Comparison of ENCODE assay signal across 8 cellular contexts in the genomic region with DNA sequence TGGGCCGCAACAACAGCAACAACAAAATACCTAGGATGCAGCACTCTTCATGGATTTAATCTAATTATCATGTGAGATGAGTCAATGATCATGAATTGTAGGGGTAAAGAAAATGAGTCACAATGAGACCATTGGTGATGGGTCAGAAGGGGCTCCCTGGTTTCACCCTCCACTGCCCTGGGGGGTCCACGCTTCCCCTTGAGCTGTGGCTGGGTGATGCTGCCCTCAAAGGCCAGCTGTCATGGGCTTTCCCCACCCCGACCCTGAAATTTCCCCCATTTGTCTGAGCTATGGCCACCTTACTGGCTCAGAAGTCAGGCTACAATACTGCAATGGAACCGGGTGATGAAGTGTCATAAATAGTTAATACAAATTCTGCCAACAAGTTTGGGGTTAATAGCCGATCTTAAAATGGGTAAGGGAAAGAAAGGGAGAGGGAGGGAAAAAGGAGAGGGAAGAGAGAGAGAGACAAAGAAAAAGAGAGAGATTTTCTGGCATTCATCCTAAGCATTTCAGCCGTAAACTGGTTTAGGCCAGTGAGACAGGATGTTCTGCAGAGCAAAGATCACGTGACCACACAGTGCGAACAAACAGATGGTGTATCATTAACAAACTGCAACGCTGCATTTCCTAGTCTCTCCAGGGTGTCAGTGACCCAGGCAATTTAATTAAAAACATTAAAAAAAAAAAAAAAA.
A peak's percentile ranks its signal among the peaks of the same experiment; 100 is the strongest.
DNase-seq lines count a peak whose midpoint lies in the region; ATAC-seq, FAIRE-seq and TF ChIP-seq lines count a peak whose summit lies in the region.

No MANE protein-coding gene starts in this region.

- H3K9me1 ChIP-seq in IMR-90 (ENCODE audit: insufficient read depth, low read length), result peaks cover 19% of the 10 kb centered on the region

- no peak for TF ChIP-seq POLR2A in IMR-90 (IDR thresholded peaks at IDR 0.05; ENCODE audit: low read depth, low read length)

- no peak for TF ChIP-seq RAD21 in IMR-90 (IDR thresholded peaks at IDR 0.05; ENCODE audit: low read length)

- H3K18ac ChIP-seq in IMR-90 (ENCODE audit: low read depth, low read length), result peak overlapping the region; percentile 80

- H2AK5ac ChIP-seq in IMR-90 (ENCODE audit: low read depth, low read length), result peak overlapping the region; percentile 87

- in situ Hi-C loops in IMR-90 (cut with MboI; ENCODE audit: low sequenced_read_pairs), result no loop called here

- BruUV-seq in IMR-90 (replicated peaks; lab: Mats Ljungman, UMichigan), result no TSS peak

- ATAC-seq in IMR-90 (ENCODE audit: low read depth) (peak; percentile 88), HG02623 (IDR thresholded peaks at IDR 0.05; ENCODE audit: unreplicated experiment) (no peak)

- no peaks in the 10 kb centered on the region for H3K36me3 ChIP-seq in IMR-90 (ENCODE audit: control insufficient read depth, insufficient read depth, low read length)
- H3K36me3 ChIP-seq in SJSA1, result no peaks in the 10 kb centered on the region

- H4K5ac ChIP-seq in IMR-90 (ENCODE audit: low read depth, low read length), result peak overlapping the region; percentile 92

- H3K4ac ChIP-seq in IMR-90 (ENCODE audit: low read depth, low read length), result peak overlapping the region; percentile 91

- H4K91ac ChIP-seq in IMR-90 (ENCODE audit: insufficient read depth, low read depth, low read length), result peak overlapping the region; percentile 79

- peak overlapping the region; percentile 96 for H2BK120ac ChIP-seq in IMR-90 (ENCODE audit: low read depth, low read length)

- peak overlapping the region; percentile 24; the same call in 1 of the 2 replicates for H3K4me2 ChIP-seq in IMR-90 (ENCODE audit: low read depth, low read length)

- peak overlapping the region; percentile 75 for H3K14ac ChIP-seq in IMR-90 (replicated peaks; ENCODE audit: low read depth, low read length)

- H3K27me3 ChIP-seq in AG04450 (ENCODE audit: control insufficient read depth, insufficient read depth, low read length) (no peaks in the 10 kb centered on the region), IMR-90 (ENCODE audit: control insufficient read depth, insufficient read depth, low read length) (no peaks in the 10 kb centered on the region), SJSA1 (replicated peaks) (no peaks in the 10 kb centered on the region)

- TF ChIP-seq CTCF in AG04450 (IDR thresholded peaks at IDR 0.05; ENCODE audit: low read depth, low read length), result no peak
- no peak for TF ChIP-seq CTCF in IMR-90 (conservative IDR thresholded peaks at IDR 0.05; ENCODE audit: low read depth, low read length)

- DNase-seq in AG04450 (ENCODE audit: low read depth, low spot score), result peak; percentile 73
- DNase-seq in GM18507 (ENCODE audit: extremely low spot score, insufficient read length, low read depth), result peak; percentile 70
- peak; percentile 89 for DNase-seq in IMR-90
- peak; percentile 60 to 66 for DNase-seq in SJSA1 (ENCODE audit: low read depth in 1 of 2, low spot score in 2 of 2)
- DNase-seq in central memory CD4-positive, alpha-beta T cell, result peak; percentile 60
- DNase-seq in left kidney (ENCODE audit: low read depth, low spot score), result peak; percentile 94
- peak; percentile 46 for DNase-seq in stimulated activated CD8-positive, alpha-beta memory T cell treated with anti-CD3 and anti-CD28 coated beads, Interleukin-4, amount 100 ng/mL, for 48 hours

- no peaks in the 10 kb centered on the region for H3K79me1 ChIP-seq in IMR-90 (ENCODE audit: low read depth in 1 of 2, low read length in 2 of 2)

- H3K4me1 ChIP-seq in IMR-90 (ENCODE audit: control insufficient read depth, insufficient read depth, low read length) (peaks cover 12% of the 10 kb centered on the region), SJSA1 (replicated peaks) (peaks cover 21% of the 10 kb centered on the region)

- H2BK5ac ChIP-seq in IMR-90 (ENCODE audit: low read depth, low read length, poor library complexity, severe bottlenecking), result peak overlapping the region; percentile 91

- peak overlapping the region; percentile 72 for H2AFZ ChIP-seq in IMR-90 (replicated peaks; ENCODE audit: low read length, poor library complexity)

- POLR2A ChIA-PET in AG04450 (lab: Yijun Ruan, JAX), result interaction anchor here (0.6 kb wide), 2 partner anchors 47 to 130 kb away, joined by 5 to 7 read pairs; no protein-coding TSS in a partner anchor
- POLR2A ChIA-PET in IMR-90 (lab: Charles Lee; ENCODE audit: unreplicated experiment), result interaction anchor here (0.6 kb wide), 1 partner anchor 14 kb away, joined by 4 read pairs; no protein-coding TSS in a partner anchor

- peak overlapping the region; percentile 66 to 96 for H4K8ac ChIP-seq in IMR-90 (ENCODE audit: low read depth in 2 of 2, low read length in 2 of 2)

- no peaks in the 10 kb centered on the region for H4K20me1 ChIP-seq in IMR-90 (ENCODE audit: insufficient read depth, low read length)

- H2BK20ac ChIP-seq in IMR-90 (ENCODE audit: low read depth, low read length), result peak overlapping the region; percentile 96

- no peaks in the 10 kb centered on the region for H3K9me3 ChIP-seq in AG04450 (ENCODE audit: control insufficient read depth, insufficient read depth, low read length)
- no peaks in the 10 kb centered on the region for H3K9me3 ChIP-seq in IMR-90 (ENCODE audit: control insufficient read depth, insufficient read depth, low read length)
- H3K9me3 ChIP-seq in SJSA1 (replicated peaks), result no peaks in the 10 kb centered on the region

- intact Hi-C loops in IMR-90 (cut with micrococcal nuclease), result no loop called here

- peak overlapping the region; percentile 57 for H3K23ac ChIP-seq in IMR-90 (ENCODE audit: low read depth, low read length)

- peak overlapping the region; percentile 21 for H3K56ac ChIP-seq in IMR-90 (ENCODE audit: extremely low read depth, insufficient read depth, low read length)

- H2AK9ac ChIP-seq in IMR-90 (replicated peaks; ENCODE audit: low read depth, low read length, poor library complexity), result peak overlapping the region; percentile 66

- H2BK15ac ChIP-seq in IMR-90 (ENCODE audit: low read depth, low read length), result peak overlapping the region; percentile 89; the same call in 2 of the 3 replicates

- dilution Hi-C loops in IMR-90 (cut with HindIII; ENCODE audit: low sequenced_read_pairs, unreplicated experiment), result no loop called here

- FAIRE-seq in GM18507 (lab: Jason Lieb, UNC), result peak; percentile 94

- H3K9ac ChIP-seq in IMR-90 (ENCODE audit: low read depth, low read length), result peak overlapping the region; percentile 24; the same call in 1 of the 2 replicates

- H3K4me3 ChIP-seq in AG04450 (ENCODE audit: low read depth, low read length), result no peak overlapping the region
- no peak overlapping the region for H3K4me3 ChIP-seq in IMR-90 (ENCODE audit: insufficient read depth, low read depth, low read length)
- H3K4me3 ChIP-seq in SJSA1, result no peak overlapping the region

- H3K27ac ChIP-seq in AG04450 (ENCODE audit: low read depth, low read length) (peak overlapping the region; percentile 78), IMR-90 (ENCODE audit: insufficient read depth, low read length) (peak overlapping the region; percentile 89), SJSA1 (peak overlapping the region; percentile 75)

- 0% methylated on average over 2 of the region's 9 CpGs; no CpG with 5 or more reads in 1 of the 2 experiments for WGBS in IMR-90 (ENCODE audit: extremely low coverage in 2 of 2, insufficient read length in 1 of 2), 2 experiments

- CTCF ChIA-PET in AG04450 (lab: Charles Lee) (interaction anchor here (0.6 kb wide), 1 partner anchor 49 kb away, joined by 3 read pairs; no protein-coding TSS in a partner anchor), IMR-90 (lab: Yijun Ruan, JAX) (no interaction called here)

TF ChIP-seq in IMR-90, 13 proteins besides CTCF, POLR2A, EP300 and RAD21:
- TF ChIP-seq MAFK (IDR thresholded peaks at IDR 0.05; ENCODE audit: low read depth, low read length), result peak; percentile 36
- no peak for TF ChIP-seq NFE2L2 (IDR thresholded peaks at IDR 0.05; ENCODE audit: low read depth, low read length)
- TF ChIP-seq CHD1 (IDR thresholded peaks at IDR 0.05; ENCODE audit: low read depth, low read length), result no peak
- 0 out of 2 replicates have a peak, but pooled peaks have one; percentile 12 for TF ChIP-seq FOS (IDR thresholded peaks at IDR 0.05; ENCODE audit: low read depth, low read length)
- TF ChIP-seq, protein P1, sequence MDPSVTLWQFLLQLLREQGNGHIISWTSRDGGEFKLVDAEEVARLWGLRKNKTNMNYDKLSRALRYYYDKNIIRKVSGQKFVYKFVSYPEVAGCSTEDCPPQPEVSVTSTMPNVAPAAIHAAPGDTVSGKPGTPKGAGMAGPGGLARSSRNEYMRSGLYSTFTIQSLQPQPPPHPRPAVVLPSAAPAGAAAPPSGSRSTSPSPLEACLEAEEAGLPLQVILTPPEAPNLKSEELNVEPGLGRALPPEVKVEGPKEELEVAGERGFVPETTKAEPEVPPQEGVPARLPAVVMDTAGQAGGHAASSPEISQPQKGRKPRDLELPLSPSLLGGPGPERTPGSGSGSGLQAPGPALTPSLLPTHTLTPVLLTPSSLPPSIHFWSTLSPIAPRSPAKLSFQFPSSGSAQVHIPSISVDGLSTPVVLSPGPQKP (IDR thresholded peaks at IDR 0.05; ENCODE audit: borderline replicate concordance, low read depth, low read length), result no peak
- no peak for TF ChIP-seq MAZ (IDR thresholded peaks at IDR 0.05; ENCODE audit: borderline replicate concordance, low read depth, low read length)
- TF ChIP-seq, protein P2, sequence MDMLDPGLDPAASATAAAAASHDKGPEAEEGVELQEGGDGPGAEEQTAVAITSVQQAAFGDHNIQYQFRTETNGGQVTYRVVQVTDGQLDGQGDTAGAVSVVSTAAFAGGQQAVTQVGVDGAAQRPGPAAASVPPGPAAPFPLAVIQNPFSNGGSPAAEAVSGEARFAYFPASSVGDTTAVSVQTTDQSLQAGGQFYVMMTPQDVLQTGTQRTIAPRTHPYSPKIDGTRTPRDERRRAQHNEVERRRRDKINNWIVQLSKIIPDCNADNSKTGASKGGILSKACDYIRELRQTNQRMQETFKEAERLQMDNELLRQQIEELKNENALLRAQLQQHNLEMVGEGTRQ (IDR thresholded peaks at IDR 0.05; ENCODE audit: low read depth, low read length), result peak; percentile 92
- no peak for TF ChIP-seq RFX5 (IDR thresholded peaks at IDR 0.05; ENCODE audit: low read depth, low read length)
- no peak for TF ChIP-seq SMC3 (IDR thresholded peaks at IDR 0.05; ENCODE audit: low read depth, low read length)
- no peak for TF ChIP-seq MXI1 (IDR thresholded peaks at IDR 0.05; ENCODE audit: borderline replicate concordance, low read depth, low read length)
- TF ChIP-seq CEBPB (IDR thresholded peaks at IDR 0.05; ENCODE audit: low read depth, low read length), result no peak
- TF ChIP-seq RCOR1 (IDR thresholded peaks at IDR 0.05; ENCODE audit: insufficient replicate concordance, low read length), result no peak
- TF ChIP-seq BHLHE40 (IDR thresholded peaks at IDR 0.05; ENCODE audit: low read depth, low read length), result peak; percentile 75
